1 cellular context compared by ENCODE assay signal in genomic region chr3:151816091-151816604, GRCh38.
TF ChIP-seq lines count a peak whose summit lies in the region.

No MANE protein-coding gene starts in this region.

TF ChIP-seq in HepG2, 621 proteins besides CTCF, POLR2A, EP300 and RAD21 (continued from another document and continues in another):
- TF ChIP-seq AHDC1 (CRISPR knock-in tag; IDR thresholded peaks at IDR 0.05; ENCODE audit: borderline replicate concordance) (peak; percentile 71; the same call in 1 of the 2 replicates), ZBTB2 (CRISPR knock-in tag; IDR thresholded peaks at IDR 0.05; ENCODE audit: low read depth) (no peak), ERF (CRISPR knock-in tag; IDR thresholded peaks at IDR 0.05) (peak; percentile 33; the same call in 1 of the 2 replicates), ZNF281 (CRISPR knock-in tag; IDR thresholded peaks at IDR 0.05; ENCODE audit: borderline replicate concordance) (no peak), ISL2 (CRISPR knock-in tag; IDR thresholded peaks at IDR 0.05) (peak; percentile 48), CEBPB (IDR thresholded peaks at IDR 0.05; ENCODE audit: borderline replicate concordance, low read depth, low read length) (peak; percentile 13; the same call in 1 of the 2 replicates), ZNF44 (CRISPR knock-in tag; IDR thresholded peaks at IDR 0.05) (no peak), ZNF430 (CRISPR knock-in tag; IDR thresholded peaks at IDR 0.05) (no peak), SALL1 (CRISPR knock-in tag; IDR thresholded peaks at IDR 0.05) (peak; percentile 72), NFIC (IDR thresholded peaks at IDR 0.05; ENCODE audit: low read length) (peak; percentile 87), TBX3 (IDR thresholded peaks at IDR 0.05; ENCODE audit: borderline replicate concordance) (peak; percentile 95), TERF1 (CRISPR knock-in tag; IDR thresholded peaks at IDR 0.05) (no peak), YY1 (IDR thresholded peaks at IDR 0.05; ENCODE audit: insufficient read depth, insufficient replicate concordance, low read depth, low read length) (peak; percentile 15), ELF3 (CRISPR knock-in tag; IDR thresholded peaks at IDR 0.05) (peak; percentile 32; the same call in 1 of the 2 replicates), NKX3-1 (CRISPR knock-in tag; IDR thresholded peaks at IDR 0.05) (no peak), RFXANK (CRISPR knock-in tag; IDR thresholded peaks at IDR 0.05) (no peak), RFXAP (CRISPR knock-in tag; IDR thresholded peaks at IDR 0.05; ENCODE audit: borderline replicate concordance) (no peak), SMAD9 (CRISPR knock-in tag; IDR thresholded peaks at IDR 0.05) (no peak), SOX5 (CRISPR knock-in tag; IDR thresholded peaks at IDR 0.05; ENCODE audit: borderline replicate concordance) (peak; percentile 79), JARID2 (CRISPR knock-in tag; IDR thresholded peaks at IDR 0.05; ENCODE audit: insufficient replicate concordance) (no peak), ZNF335 (CRISPR knock-in tag; IDR thresholded peaks at IDR 0.05) (0 out of 2 replicates have a peak, but pooled peaks have one; percentile 21), CEBPZ (IDR thresholded peaks at IDR 0.05; ENCODE audit: low read length) (no peak), ZNF431 (CRISPR knock-in tag; IDR thresholded peaks at IDR 0.05; ENCODE audit: borderline replicate concordance, low read depth) (no peak), ZNF710 (CRISPR knock-in tag; IDR thresholded peaks at IDR 0.05; ENCODE audit: borderline replicate concordance) (peak; percentile 90; the same call in 1 of the 2 replicates), SP140L (CRISPR knock-in tag; IDR thresholded peaks at IDR 0.05; ENCODE audit: borderline replicate concordance) (0 out of 2 replicates have a peak, but pooled peaks have one; percentile 35), MLLT10 (CRISPR knock-in tag; IDR thresholded peaks at IDR 0.05) (no peak), ZGPAT (CRISPR knock-in tag; IDR thresholded peaks at IDR 0.05) (peak; percentile 50; the same call in 1 of the 2 replicates), PAXIP1 (CRISPR knock-in tag; conservative IDR thresholded peaks at IDR 0.05) (peak; percentile 89), PRDM4 (CRISPR knock-in tag; IDR thresholded peaks at IDR 0.05; ENCODE audit: borderline replicate concordance) (no peak)
